In the genomic region with DNA sequence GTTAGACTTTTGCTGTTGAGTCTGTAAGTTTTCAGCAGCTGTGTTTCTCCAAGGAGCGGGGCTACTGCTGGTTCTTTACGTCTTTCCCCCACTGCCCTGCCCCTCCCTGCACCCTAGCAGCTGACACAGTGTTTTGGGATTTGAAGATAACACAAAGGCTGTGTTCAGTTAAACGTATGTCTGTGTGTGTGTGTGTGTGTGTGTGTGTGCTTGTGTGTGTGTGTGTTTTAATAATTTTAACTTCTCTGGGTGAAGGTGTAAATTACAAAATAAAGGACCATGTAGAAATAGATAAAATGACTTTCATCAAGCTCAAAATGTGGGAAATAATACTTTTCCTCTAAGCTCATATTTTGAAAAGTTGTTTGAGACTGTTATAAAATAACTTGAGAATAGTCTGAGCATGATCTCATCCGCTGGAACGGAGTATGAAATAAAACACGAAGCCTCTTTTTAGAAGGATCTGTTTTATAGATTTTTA, we compare ENCODE assay signal across 1 cellular context.
TF ChIP-seq lines count a peak whose summit lies in the region.

No MANE protein-coding gene starts in this region.

TF ChIP-seq in HEK293, 187 proteins besides CTCF, POLR2A, EP300 and RAD21 (continued from another document and continues in another):
- no peak for TF ChIP-seq ZFP3 (tag by site-specific recombination; IDR thresholded peaks at IDR 0.05; ENCODE audit: low read depth)
- TF ChIP-seq KLF7 (tag by site-specific recombination; IDR thresholded peaks at IDR 0.05; ENCODE audit: borderline replicate concordance) = no peak
- TF ChIP-seq GLIS2 (tag by site-specific recombination; IDR thresholded peaks at IDR 0.05) = no peak
- no peak for TF ChIP-seq ZNF16 (tag by site-specific recombination; IDR thresholded peaks at IDR 0.05; ENCODE audit: low read depth)
- TF ChIP-seq ZNF169 (tag by site-specific recombination; IDR thresholded peaks at IDR 0.05) = no peak
- TF ChIP-seq, protein P1, sequence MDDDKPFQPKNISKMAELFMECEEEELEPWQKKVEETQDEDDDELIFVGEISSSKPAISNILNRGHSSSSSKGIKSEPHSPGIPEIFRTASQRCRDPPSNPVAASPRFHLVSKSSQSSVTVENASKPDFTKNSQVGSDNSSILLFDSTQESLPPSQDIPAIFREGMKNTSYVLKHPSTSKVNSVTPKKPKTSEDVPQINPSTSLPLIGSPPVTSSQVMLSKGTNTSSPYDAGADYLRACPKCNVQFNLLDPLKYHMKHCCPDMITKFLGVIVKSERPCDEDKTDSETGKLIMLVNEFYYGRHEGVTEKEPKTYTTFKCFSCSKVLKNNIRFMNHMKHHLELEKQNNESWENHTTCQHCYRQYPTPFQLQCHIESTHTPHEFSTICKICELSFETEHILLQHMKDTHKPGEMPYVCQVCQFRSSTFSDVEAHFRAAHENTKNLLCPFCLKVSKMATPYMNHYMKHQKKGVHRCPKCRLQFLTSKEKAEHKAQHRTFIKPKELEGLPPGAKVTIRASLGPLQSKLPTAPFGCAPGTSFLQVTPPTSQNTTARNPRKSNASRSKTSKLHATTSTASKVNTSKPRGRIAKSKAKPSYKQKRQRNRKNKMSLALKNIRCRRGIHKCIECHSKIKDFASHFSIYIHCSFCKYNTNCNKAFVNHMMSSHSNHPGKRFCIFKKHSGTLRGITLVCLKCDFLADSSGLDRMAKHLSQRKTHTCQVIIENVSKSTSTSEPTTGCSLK (tag by site-specific recombination; IDR thresholded peaks at IDR 0.05) = no peak
- no peak for TF ChIP-seq ZNF677 (tag by site-specific recombination; IDR thresholded peaks at IDR 0.05)
- no peak for TF ChIP-seq ZNF274 (IDR thresholded peaks at IDR 0.05; ENCODE audit: low read length)
- no peak for TF ChIP-seq ZNF274 (tag by site-specific recombination; IDR thresholded peaks at IDR 0.05; ENCODE audit: borderline replicate concordance)
- peak; percentile 47 for TF ChIP-seq ZNF335 (tag by site-specific recombination; conservative IDR thresholded peaks at IDR 0.05)
- 0 out of 2 replicates have a peak, but pooled peaks have one; percentile 50 for TF ChIP-seq SCRT1 (tag by site-specific recombination; IDR thresholded peaks at IDR 0.05; ENCODE audit: borderline replicate concordance)
- TF ChIP-seq, protein P2, sequence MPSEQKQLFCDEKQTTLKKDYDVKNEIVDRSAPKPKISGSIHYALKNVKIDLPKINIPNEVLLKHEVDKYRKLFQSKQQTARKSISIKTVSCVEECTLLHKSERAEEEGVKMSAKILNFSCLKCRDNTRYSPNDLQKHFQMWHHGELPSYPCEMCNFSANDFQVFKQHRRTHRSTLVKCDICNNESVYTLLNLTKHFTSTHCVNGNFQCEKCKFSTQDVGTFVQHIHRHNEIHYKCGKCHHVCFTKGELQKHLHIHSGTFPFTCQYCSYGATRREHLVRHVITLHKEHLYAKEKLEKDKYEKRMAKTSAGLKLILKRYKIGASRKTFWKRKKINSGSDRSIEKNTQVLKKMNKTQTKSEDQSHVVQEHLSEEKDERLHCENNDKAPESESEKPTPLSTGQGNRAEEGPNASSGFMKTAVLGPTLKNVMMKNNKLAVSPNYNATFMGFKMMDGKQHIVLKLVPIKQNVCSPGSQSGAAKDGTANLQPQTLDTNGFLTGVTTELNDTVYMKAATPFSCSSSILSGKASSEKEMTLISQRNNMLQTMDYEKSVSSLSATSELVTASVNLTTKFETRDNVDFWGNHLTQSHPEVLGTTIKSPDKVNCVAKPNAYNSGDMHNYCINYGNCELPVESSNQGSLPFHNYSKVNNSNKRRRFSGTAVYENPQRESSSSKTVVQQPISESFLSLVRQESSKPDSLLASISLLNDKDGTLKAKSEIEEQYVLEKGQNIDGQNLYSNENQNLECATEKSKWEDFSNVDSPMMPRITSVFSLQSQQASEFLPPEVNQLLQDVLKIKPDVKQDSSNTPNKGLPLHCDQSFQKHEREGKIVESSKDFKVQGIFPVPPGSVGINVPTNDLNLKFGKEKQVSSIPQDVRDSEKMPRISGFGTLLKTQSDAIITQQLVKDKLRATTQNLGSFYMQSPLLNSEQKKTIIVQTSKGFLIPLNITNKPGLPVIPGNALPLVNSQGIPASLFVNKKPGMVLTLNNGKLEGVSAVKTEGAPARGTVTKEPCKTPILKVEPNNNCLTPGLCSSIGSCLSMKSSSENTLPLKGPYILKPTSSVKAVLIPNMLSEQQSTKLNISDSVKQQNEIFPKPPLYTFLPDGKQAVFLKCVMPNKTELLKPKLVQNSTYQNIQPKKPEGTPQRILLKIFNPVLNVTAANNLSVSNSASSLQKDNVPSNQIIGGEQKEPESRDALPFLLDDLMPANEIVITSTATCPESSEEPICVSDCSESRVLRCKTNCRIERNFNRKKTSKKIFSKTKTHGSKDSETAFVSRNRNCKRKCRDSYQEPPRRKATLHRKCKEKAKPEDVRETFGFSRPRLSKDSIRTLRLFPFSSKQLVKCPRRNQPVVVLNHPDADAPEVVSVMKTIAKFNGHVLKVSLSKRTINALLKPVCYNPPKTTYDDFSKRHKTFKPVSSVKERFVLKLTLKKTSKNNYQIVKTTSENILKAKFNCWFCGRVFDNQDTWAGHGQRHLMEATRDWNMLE (tag by site-specific recombination; conservative IDR thresholded peaks at IDR 0.05; ENCODE audit: low read depth) = no peak
- no peak for TF ChIP-seq ZFHX2 (tag by site-specific recombination; conservative IDR thresholded peaks at IDR 0.05)
- TF ChIP-seq, protein P3, sequence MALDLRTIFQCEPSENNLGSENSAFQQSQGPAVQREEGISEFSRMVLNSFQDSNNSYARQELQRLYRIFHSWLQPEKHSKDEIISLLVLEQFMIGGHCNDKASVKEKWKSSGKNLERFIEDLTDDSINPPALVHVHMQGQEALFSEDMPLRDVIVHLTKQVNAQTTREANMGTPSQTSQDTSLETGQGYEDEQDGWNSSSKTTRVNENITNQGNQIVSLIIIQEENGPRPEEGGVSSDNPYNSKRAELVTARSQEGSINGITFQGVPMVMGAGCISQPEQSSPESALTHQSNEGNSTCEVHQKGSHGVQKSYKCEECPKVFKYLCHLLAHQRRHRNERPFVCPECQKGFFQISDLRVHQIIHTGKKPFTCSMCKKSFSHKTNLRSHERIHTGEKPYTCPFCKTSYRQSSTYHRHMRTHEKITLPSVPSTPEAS (tag by site-specific recombination; IDR thresholded peaks at IDR 0.05) = peak; percentile 96
- TF ChIP-seq, protein P4, sequence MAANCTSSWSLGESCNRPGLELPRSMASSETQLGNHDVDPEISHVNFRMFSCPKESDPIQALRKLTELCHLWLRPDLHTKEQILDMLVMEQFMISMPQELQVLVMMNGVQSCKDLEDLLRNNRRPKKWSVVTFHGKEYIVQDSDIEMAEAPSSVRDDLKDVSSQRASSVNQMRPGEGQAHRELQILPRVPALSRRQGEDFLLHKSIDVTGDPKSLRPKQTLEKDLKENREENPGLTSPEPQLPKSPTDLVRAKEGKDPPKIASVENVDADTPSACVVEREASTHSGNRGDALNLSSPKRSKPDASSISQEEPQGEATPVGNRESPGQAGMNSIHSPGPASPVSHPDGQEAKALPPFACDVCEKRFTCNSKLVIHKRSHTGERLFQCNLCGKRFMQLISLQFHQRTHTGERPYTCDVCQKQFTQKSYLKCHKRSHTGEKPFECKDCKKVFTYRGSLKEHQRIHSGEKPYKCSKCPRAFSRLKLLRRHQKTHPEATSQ (tag by site-specific recombination; IDR thresholded peaks at IDR 0.05) = no peak
- peak; percentile 91 for TF ChIP-seq ZNF664 (tag by site-specific recombination; IDR thresholded peaks at IDR 0.05)
- no peak for TF ChIP-seq ZSCAN23 (tag by site-specific recombination; IDR thresholded peaks at IDR 0.05)
- TF ChIP-seq, protein P5, sequence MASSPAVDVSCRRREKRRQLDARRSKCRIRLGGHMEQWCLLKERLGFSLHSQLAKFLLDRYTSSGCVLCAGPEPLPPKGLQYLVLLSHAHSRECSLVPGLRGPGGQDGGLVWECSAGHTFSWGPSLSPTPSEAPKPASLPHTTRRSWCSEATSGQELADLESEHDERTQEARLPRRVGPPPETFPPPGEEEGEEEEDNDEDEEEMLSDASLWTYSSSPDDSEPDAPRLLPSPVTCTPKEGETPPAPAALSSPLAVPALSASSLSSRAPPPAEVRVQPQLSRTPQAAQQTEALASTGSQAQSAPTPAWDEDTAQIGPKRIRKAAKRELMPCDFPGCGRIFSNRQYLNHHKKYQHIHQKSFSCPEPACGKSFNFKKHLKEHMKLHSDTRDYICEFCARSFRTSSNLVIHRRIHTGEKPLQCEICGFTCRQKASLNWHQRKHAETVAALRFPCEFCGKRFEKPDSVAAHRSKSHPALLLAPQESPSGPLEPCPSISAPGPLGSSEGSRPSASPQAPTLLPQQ (tag by site-specific recombination; IDR thresholded peaks at IDR 0.05) = peak; percentile 81; the same call in 1 of the 2 replicates
- no peak for TF ChIP-seq ZBTB8A (tag by site-specific recombination; IDR thresholded peaks at IDR 0.05)
- no peak for TF ChIP-seq ZNF157 (tag by site-specific recombination; IDR thresholded peaks at IDR 0.05)
- no peak for TF ChIP-seq ZNF223 (tag by site-specific recombination; IDR thresholded peaks at IDR 0.05)
- no peak for TF ChIP-seq ZNF670 (tag by site-specific recombination; IDR thresholded peaks at IDR 0.05; ENCODE audit: low read depth)
- TF ChIP-seq OVOL3 (tag by site-specific recombination; IDR thresholded peaks at IDR 0.05) = peak; percentile 81
- no peak for TF ChIP-seq ZNF248 (tag by site-specific recombination; IDR thresholded peaks at IDR 0.05)
- TF ChIP-seq, protein P6, sequence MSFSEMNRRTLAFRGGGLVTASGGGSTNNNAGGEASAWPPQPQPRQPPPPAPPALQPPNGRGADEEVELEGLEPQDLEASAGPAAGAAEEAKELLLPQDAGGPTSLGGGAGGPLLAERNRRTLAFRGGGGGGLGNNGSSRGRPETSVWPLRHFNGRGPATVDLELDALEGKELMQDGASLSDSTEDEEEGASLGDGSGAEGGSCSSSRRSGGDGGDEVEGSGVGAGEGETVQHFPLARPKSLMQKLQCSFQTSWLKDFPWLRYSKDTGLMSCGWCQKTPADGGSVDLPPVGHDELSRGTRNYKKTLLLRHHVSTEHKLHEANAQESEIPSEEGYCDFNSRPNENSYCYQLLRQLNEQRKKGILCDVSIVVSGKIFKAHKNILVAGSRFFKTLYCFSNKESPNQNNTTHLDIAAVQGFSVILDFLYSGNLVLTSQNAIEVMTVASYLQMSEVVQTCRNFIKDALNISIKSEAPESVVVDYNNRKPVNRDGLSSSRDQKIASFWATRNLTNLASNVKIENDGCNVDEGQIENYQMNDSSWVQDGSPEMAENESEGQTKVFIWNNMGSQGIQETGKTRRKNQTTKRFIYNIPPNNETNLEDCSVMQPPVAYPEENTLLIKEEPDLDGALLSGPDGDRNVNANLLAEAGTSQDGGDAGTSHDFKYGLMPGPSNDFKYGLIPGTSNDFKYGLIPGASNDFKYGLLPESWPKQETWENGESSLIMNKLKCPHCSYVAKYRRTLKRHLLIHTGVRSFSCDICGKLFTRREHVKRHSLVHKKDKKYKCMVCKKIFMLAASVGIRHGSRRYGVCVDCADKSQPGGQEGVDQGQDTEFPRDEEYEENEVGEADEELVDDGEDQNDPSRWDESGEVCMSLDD (tag by site-specific recombination; IDR thresholded peaks at IDR 0.05) = peak; percentile 45; the same call in 1 of the 2 replicates
- no peak; the same call in 1 of the 2 replicates for TF ChIP-seq ZBTB20 (tag by site-specific recombination; IDR thresholded peaks at IDR 0.05)
- TF ChIP-seq, protein P7, sequence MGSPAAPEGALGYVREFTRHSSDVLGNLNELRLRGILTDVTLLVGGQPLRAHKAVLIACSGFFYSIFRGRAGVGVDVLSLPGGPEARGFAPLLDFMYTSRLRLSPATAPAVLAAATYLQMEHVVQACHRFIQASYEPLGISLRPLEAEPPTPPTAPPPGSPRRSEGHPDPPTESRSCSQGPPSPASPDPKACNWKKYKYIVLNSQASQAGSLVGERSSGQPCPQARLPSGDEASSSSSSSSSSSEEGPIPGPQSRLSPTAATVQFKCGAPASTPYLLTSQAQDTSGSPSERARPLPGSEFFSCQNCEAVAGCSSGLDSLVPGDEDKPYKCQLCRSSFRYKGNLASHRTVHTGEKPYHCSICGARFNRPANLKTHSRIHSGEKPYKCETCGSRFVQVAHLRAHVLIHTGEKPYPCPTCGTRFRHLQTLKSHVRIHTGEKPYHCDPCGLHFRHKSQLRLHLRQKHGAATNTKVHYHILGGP (tag by site-specific recombination; IDR thresholded peaks at IDR 0.05) = no peak
- TF ChIP-seq, protein P8, sequence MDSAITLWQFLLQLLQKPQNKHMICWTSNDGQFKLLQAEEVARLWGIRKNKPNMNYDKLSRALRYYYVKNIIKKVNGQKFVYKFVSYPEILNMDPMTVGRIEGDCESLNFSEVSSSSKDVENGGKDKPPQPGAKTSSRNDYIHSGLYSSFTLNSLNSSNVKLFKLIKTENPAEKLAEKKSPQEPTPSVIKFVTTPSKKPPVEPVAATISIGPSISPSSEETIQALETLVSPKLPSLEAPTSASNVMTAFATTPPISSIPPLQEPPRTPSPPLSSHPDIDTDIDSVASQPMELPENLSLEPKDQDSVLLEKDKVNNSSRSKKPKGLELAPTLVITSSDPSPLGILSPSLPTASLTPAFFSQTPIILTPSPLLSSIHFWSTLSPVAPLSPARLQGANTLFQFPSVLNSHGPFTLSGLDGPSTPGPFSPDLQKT (IDR thresholded peaks at IDR 0.05; ENCODE audit: borderline replicate concordance, low read depth, low read length) = no peak
- TF ChIP-seq ZNF423 (tag by site-specific recombination; IDR thresholded peaks at IDR 0.05) = 0 out of 2 replicates have a peak, but pooled peaks have one; percentile 41
- TF ChIP-seq ZSCAN16 (tag by site-specific recombination; IDR thresholded peaks at IDR 0.05) = no peak
- no peak for TF ChIP-seq ZNF585B (tag by site-specific recombination; IDR thresholded peaks at IDR 0.05)
- no peak for TF ChIP-seq KLF16 (tag by site-specific recombination; IDR thresholded peaks at IDR 0.05)
- TF ChIP-seq ZNF138 (tag by site-specific recombination; IDR thresholded peaks at IDR 0.05; ENCODE audit: borderline replicate concordance) = no peak
- TF ChIP-seq, protein P9, sequence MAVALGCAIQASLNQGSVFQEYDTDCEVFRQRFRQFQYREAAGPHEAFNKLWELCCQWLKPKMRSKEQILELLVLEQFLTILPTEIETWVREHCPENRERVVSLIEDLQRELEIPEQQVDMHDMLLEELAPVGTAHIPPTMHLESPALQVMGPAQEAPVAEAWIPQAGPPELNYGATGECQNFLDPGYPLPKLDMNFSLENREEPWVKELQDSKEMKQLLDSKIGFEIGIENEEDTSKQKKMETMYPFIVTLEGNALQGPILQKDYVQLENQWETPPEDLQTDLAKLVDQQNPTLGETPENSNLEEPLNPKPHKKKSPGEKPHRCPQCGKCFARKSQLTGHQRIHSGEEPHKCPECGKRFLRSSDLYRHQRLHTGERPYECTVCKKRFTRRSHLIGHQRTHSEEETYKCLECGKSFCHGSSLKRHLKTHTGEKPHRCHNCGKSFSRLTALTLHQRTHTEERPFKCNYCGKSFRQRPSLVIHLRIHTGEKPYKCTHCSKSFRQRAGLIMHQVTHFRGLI (tag by site-specific recombination; IDR thresholded peaks at IDR 0.05) = no peak
- peak; percentile 61; the same call in 1 of the 2 replicates for TF ChIP-seq BCL11B (tag by site-specific recombination; IDR thresholded peaks at IDR 0.05; ENCODE audit: low read depth)
- no peak for TF ChIP-seq TCF7L2 (IDR thresholded peaks at IDR 0.05; ENCODE audit: borderline replicate concordance, low read depth, low read length)
- no peak for TF ChIP-seq ZBTB21 (tag by site-specific recombination; IDR thresholded peaks at IDR 0.05)
- no peak for TF ChIP-seq ZNF830 (tag by site-specific recombination; IDR thresholded peaks at IDR 0.05; ENCODE audit: low read depth)
